Comparison of ENCODE assay signal across 1 cellular context in the genomic region with DNA sequence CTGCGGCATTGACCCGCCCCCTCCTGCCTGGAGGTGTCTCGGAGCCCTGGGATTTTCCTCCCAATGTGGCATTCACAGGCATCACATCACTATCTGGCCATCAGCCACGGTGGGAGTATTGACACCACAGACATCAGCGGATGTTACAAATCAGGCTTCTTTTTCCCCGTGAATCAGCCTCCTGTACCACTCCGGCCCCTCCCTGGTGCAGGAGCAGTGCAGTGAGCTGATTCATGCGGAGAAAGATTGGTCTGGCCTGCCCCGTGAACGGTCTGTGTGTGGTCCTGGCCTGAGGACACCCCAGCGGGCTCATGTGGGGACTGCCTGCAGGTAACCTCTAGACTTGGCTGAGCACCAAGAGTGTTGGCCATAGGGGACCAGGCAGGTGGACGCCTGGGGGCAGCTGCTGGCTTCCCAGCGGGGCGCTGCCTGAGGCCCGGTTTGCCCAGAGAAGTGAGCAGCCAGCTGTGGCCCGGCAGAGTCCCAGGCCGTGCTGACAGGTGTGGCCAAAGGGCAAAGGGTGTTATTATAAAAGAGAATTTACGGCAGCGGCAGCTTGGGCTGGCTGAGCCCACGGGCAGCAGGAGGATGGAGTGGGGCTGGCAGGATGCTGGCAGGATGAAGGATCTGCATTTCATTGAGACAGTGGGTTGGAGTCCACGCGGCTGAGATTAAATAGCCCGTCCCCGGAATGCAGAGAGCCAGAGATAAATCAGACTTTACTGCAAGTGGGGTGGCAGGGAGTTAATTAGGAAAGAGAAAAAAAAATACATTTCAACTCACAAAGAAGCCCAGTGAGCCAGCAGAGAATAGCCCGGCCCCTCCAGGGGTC.
TF ChIP-seq lines count a peak whose summit lies in the region.

No MANE protein-coding gene starts in this region.

TF ChIP-seq in H1, 55 proteins besides CTCF, POLR2A, EP300 and RAD21:
- TF ChIP-seq CREB1 (IDR thresholded peaks at IDR 0.05): no peak
- no peak for TF ChIP-seq SUZ12 (IDR thresholded peaks at IDR 0.05; ENCODE audit: low read length)
- TF ChIP-seq KDM4A (IDR thresholded peaks at IDR 0.05; ENCODE audit: low read depth, low read length, severe bottlenecking): no peak
- no peak for TF ChIP-seq SIX5 (IDR thresholded peaks at IDR 0.05; ENCODE audit: low read depth, low read length)
- TF ChIP-seq HDAC6 (IDR thresholded peaks at IDR 0.05; ENCODE audit: low read depth, low read length): no peak
- TF ChIP-seq CHD1 (IDR thresholded peaks at IDR 0.05; ENCODE audit: low read depth, low read length): no peak
- TF ChIP-seq NANOG (IDR thresholded peaks at IDR 0.05; ENCODE audit: insufficient read depth, low read depth, low read length, poor library complexity, severe bottlenecking): no peak
- TF ChIP-seq EGR1 (IDR thresholded peaks at IDR 0.05; ENCODE audit: borderline replicate concordance, low read depth, low read length): no peak
- TF ChIP-seq, protein P1, sequence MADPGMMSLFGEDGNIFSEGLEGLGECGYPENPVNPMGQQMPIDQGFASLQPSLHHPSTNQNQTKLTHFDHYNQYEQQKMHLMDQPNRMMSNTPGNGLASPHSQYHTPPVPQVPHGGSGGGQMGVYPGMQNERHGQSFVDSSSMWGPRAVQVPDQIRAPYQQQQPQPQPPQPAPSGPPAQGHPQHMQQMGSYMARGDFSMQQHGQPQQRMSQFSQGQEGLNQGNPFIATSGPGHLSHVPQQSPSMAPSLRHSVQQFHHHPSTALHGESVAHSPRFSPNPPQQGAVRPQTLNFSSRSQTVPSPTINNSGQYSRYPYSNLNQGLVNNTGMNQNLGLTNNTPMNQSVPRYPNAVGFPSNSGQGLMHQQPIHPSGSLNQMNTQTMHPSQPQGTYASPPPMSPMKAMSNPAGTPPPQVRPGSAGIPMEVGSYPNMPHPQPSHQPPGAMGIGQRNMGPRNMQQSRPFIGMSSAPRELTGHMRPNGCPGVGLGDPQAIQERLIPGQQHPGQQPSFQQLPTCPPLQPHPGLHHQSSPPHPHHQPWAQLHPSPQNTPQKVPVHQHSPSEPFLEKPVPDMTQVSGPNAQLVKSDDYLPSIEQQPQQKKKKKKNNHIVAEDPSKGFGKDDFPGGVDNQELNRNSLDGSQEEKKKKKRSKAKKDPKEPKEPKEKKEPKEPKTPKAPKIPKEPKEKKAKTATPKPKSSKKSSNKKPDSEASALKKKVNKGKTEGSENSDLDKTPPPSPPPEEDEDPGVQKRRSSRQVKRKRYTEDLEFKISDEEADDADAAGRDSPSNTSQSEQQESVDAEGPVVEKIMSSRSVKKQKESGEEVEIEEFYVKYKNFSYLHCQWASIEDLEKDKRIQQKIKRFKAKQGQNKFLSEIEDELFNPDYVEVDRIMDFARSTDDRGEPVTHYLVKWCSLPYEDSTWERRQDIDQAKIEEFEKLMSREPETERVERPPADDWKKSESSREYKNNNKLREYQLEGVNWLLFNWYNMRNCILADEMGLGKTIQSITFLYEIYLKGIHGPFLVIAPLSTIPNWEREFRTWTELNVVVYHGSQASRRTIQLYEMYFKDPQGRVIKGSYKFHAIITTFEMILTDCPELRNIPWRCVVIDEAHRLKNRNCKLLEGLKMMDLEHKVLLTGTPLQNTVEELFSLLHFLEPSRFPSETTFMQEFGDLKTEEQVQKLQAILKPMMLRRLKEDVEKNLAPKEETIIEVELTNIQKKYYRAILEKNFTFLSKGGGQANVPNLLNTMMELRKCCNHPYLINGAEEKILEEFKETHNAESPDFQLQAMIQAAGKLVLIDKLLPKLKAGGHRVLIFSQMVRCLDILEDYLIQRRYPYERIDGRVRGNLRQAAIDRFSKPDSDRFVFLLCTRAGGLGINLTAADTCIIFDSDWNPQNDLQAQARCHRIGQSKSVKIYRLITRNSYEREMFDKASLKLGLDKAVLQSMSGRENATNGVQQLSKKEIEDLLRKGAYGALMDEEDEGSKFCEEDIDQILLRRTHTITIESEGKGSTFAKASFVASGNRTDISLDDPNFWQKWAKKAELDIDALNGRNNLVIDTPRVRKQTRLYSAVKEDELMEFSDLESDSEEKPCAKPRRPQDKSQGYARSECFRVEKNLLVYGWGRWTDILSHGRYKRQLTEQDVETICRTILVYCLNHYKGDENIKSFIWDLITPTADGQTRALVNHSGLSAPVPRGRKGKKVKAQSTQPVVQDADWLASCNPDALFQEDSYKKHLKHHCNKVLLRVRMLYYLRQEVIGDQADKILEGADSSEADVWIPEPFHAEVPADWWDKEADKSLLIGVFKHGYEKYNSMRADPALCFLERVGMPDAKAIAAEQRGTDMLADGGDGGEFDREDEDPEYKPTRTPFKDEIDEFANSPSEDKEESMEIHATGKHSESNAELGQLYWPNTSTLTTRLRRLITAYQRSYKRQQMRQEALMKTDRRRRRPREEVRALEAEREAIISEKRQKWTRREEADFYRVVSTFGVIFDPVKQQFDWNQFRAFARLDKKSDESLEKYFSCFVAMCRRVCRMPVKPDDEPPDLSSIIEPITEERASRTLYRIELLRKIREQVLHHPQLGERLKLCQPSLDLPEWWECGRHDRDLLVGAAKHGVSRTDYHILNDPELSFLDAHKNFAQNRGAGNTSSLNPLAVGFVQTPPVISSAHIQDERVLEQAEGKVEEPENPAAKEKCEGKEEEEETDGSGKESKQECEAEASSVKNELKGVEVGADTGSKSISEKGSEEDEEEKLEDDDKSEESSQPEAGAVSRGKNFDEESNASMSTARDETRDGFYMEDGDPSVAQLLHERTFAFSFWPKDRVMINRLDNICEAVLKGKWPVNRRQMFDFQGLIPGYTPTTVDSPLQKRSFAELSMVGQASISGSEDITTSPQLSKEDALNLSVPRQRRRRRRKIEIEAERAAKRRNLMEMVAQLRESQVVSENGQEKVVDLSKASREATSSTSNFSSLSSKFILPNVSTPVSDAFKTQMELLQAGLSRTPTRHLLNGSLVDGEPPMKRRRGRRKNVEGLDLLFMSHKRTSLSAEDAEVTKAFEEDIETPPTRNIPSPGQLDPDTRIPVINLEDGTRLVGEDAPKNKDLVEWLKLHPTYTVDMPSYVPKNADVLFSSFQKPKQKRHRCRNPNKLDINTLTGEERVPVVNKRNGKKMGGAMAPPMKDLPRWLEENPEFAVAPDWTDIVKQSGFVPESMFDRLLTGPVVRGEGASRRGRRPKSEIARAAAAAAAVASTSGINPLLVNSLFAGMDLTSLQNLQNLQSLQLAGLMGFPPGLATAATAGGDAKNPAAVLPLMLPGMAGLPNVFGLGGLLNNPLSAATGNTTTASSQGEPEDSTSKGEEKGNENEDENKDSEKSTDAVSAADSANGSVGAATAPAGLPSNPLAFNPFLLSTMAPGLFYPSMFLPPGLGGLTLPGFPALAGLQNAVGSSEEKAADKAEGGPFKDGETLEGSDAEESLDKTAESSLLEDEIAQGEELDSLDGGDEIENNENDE (IDR thresholded peaks at IDR 0.05; ENCODE audit: insufficient replicate concordance, low read length): no peak
- no peak for TF ChIP-seq KDM5A (IDR thresholded peaks at IDR 0.05; ENCODE audit: low read length)
- TF ChIP-seq CBX8 (IDR thresholded peaks at IDR 0.05; ENCODE audit: borderline replicate concordance, low read depth, low read length): no peak
- TF ChIP-seq TBP (IDR thresholded peaks at IDR 0.05; ENCODE audit: low read depth, low read length): no peak
- TF ChIP-seq, protein P2, sequence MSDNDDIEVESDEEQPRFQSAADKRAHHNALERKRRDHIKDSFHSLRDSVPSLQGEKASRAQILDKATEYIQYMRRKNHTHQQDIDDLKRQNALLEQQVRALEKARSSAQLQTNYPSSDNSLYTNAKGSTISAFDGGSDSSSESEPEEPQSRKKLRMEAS (IDR thresholded peaks at IDR 0.05): no peak
- no peak for TF ChIP-seq RBBP5 (IDR thresholded peaks at IDR 0.05; ENCODE audit: borderline replicate concordance, low read depth, low read length)
- no peak for TF ChIP-seq RNF2 (IDR thresholded peaks at IDR 0.05; ENCODE audit: borderline replicate concordance, low read depth, low read length, missing control alignments, poor library complexity, severe bottlenecking)
- no peak for TF ChIP-seq JUND (IDR thresholded peaks at IDR 0.05; ENCODE audit: low read length)
